ENCODE assay signal across 19 cellular contexts in genomic region chr13:95564091-95564490, GRCh38. TPM values are rescaled to one million over a fixed set of nuclear protein-coding genes. Genes with fewer than 3 reads are reported as not detected.
DNase-seq lines count a peak whose midpoint lies in the region; ATAC-seq, FAIRE-seq and TF ChIP-seq lines count a peak whose summit lies in the region.
"Had no signal": no experiment of that assay in that cellular context is flagged by ENCODE, and none has a peak within 500 bp of the region (broad histone marks: within the 10 kb centered on the region; RNA-seq: fewer than 3 reads in every experiment).

No MANE protein-coding gene starts in this region.

- DNase-seq in A549 (ENCODE audit: low read depth in 1 of 2, low spot score in 1 of 2) (peak in 1 of 2 experiments; percentile 20), WERI-Rb-1 (no peak), fibroblast of pulmonary artery (ENCODE audit: low read depth) (peak; percentile 46), NCI-H345 (lab: John Stamatoyannopoulos, UW) (no peak), GOT3 (lab: John Stamatoyannopoulos, UW) (no peak), substantia nigra (lab: John Stamatoyannopoulos, UW) (no peak)
- DNase-seq: activated CD4-positive, alpha-beta T cell treated with anti-CD3 and anti-CD28 coated beads, Interleukin-2, amount 50 U/mL, for 4 hours; activated naive CD8-positive, alpha-beta T cell treated with anti-CD3 and anti-CD28 coated beads, Interleukin-2, amount 50 U/mL, for 24 hours; activated T-cell treated with anti-CD3 and anti-CD28 coated beads, Interleukin-2, amount 50 U/mL, for 24 hours; COR-L47; NCI-H187 treated with DMSO at 0.1 percent for 48 hours; NCI-H510A treated with DMSO at 0.1 percent for 48 hours had no signal

- TF ChIP-seq RAD21 in A549 (conservative IDR thresholded peaks at IDR 0.05 in 1 of 2, IDR thresholded peaks at IDR 0.05 in 1 of 2), result peak; percentile 46 to 63; a peak in 4 of 5 replicates

- 61% methylated on average over 3 of the region's 3 CpGs for WGBS in A549 (ENCODE audit: missing lambda C conversion rate)

- FAIRE-seq in A549 (lab: Jason Lieb, UNC), result no peak
- FAIRE-seq: G401.6, GM12892, HTR-8/SVneo had no signal

- H3K4me3 ChIP-seq in A549, result no peak overlapping the region
- H3K4me3 ChIP-seq in HEK293 (ENCODE audit: low read depth, low read length), result no peak overlapping the region
- H3K4me3 ChIP-seq in WERI-Rb-1 (ENCODE audit: low read depth, low read length), result no peak overlapping the region
- no peak overlapping the region for H3K4me3 ChIP-seq in fibroblast of pulmonary artery (replicated peaks; ENCODE audit: low read depth, low read length)
- H3K4me3 ChIP-seq: right atrium auricular region, vagina had no signal

- no peaks in the 10 kb centered on the region for H3K27me3 ChIP-seq in WERI-Rb-1 (ENCODE audit: insufficient read depth, low read depth, severe bottlenecking)
- H3K27me3 ChIP-seq: right atrium auricular region, vagina had no signal

- CTCF ChIA-PET in A549 (lab: Yijun Ruan, JAX), result interaction anchor here (0.6 to 3.5 kb wide), 11 partner anchors 8 to 160 kb away, joined by 3 to 22 read pairs (median 4); no protein-coding TSS in a partner anchor
- CTCF ChIA-PET in HEK293 (lab: Yijun Ruan, JAX), result interaction anchor here (0.5 to 3.7 kb wide), 10 partner anchors 10 to 270 kb away, joined by 3 to 31 read pairs (median 5); no protein-coding TSS in a partner anchor

- no peak overlapping the region for H3K27ac ChIP-seq in A549
- no peak overlapping the region for H3K27ac ChIP-seq in HEK293 (ENCODE audit: extremely low read depth, low read depth, low read length)
- no peak overlapping the region for H3K27ac ChIP-seq in WERI-Rb-1
- no peak overlapping the region for H3K27ac ChIP-seq in substantia nigra (ENCODE audit: low read depth, low read length, poor library complexity, severe bottlenecking)
- H3K27ac ChIP-seq: right atrium auricular region, vagina had no signal

- POLR2A ChIA-PET in A549 (lab: Yijun Ruan, JAX), result no interaction called here
- POLR2A ChIA-PET in HEK293 (lab: Yijun Ruan, JAX), result no interaction called here

- ATAC-seq in A549 (peak; percentile 71 to 75; a peak in 5 of 6 replicates), GM21390 (IDR thresholded peaks at IDR 0.05; ENCODE audit: unreplicated experiment) (no peak)
- ATAC-seq: activated naive CD8-positive, alpha-beta T cell treated with anti-CD3 and anti-CD28 coated beads, Interleukin-2, amount 50 U/mL, for 24 hours had no signal

- H3K36me3 ChIP-seq in HEK293 (ENCODE audit: control insufficient read depth in 2 of 2, insufficient read depth in 1 of 2, low read length in 2 of 2), result no peaks in the 10 kb centered on the region
- no peaks in the 10 kb centered on the region for H3K36me3 ChIP-seq in WERI-Rb-1
- H3K36me3 ChIP-seq: right atrium auricular region, vagina had no signal

- H3K4me2 ChIP-seq in A549, result no peak overlapping the region; the same call in 2 of the 3 replicates

- H3K4me1 ChIP-seq in A549 (peaks cover 10% of the 10 kb centered on the region; the same call in 2 of the 3 replicates), HEK293 (ENCODE audit: control insufficient read depth, insufficient read depth, low read length) (no peaks in the 10 kb centered on the region)
- H3K4me1 ChIP-seq: right atrium auricular region, vagina had no signal

- H3K9me3 ChIP-seq in A549 (no peaks in the 10 kb centered on the region), HEK293 (ENCODE audit: control insufficient read depth, insufficient read depth, low read depth, low read length) (no peaks in the 10 kb centered on the region), WERI-Rb-1 (ENCODE audit: severe bottlenecking) (no peaks in the 10 kb centered on the region)
- H3K9me3 ChIP-seq: right atrium auricular region, vagina had no signal

- TF ChIP-seq EP300 in A549 (IDR thresholded peaks at IDR 0.05), result no peak

- TF ChIP-seq POLR2A in A549 (IDR thresholded peaks at IDR 0.05; ENCODE audit: low read length), result no peak

- TF ChIP-seq CTCF in A549 (IDR thresholded peaks at IDR 0.05) (peak; percentile 25; the same call in 2 of the 3 replicates), HEK293 (tag by site-specific recombination; IDR thresholded peaks at IDR 0.05) (no peak), WERI-Rb-1 (IDR thresholded peaks at IDR 0.05; ENCODE audit: low read depth, low read length) (0 out of 2 replicates have a peak, but pooled peaks have one; percentile 4), fibroblast of pulmonary artery (IDR thresholded peaks at IDR 0.05; ENCODE audit: low read length, missing control alignments) (peak; percentile 25)

TF ChIP-seq in A549, 52 proteins besides CTCF, POLR2A, EP300 and RAD21:
- no peak for TF ChIP-seq MYC (IDR thresholded peaks at IDR 0.05; ENCODE audit: borderline replicate concordance, low read length)
- peak; percentile 25; the same call in 1 of the 3 replicates for TF ChIP-seq SMC3 (IDR thresholded peaks at IDR 0.05)

TF ChIP-seq in HEK293, 187 proteins besides CTCF, POLR2A, EP300 and RAD21:
- TF ChIP-seq ZNF704 (tag by site-specific recombination; IDR thresholded peaks at IDR 0.05) (no peak), ZBTB7A (tag by site-specific recombination; IDR thresholded peaks at IDR 0.05; ENCODE audit: low read depth) (no peak), ZNF654 (tag by site-specific recombination; IDR thresholded peaks at IDR 0.05; ENCODE audit: low read depth) (0 out of 2 replicates have a peak, but pooled peaks have one; percentile 2), ZNF571 (tag by site-specific recombination; IDR thresholded peaks at IDR 0.05) (no peak)

RNA-seq across cellular contexts. Expression of gene CLDN10, which starts 11.6 kb away (rescaled TPM):
- polyA plus RNA-seq in A549 (2011; rRNA removed) (0.95 and 0.96 TPM in 2 replicates), A549 (2017; fragmentation: RNase III; extraction: RNeasy Plus Mini Kit Qiagen cat#74134 plus additional on column Dnase treatment) (0.12 to 0.18 TPM in 2 of 3 replicates, not detected in the other)
- polyA plus RNA-seq in A549 (2012; cell fraction: cytosol; rRNA removed), result 0.17 and 0.23 TPM in 2 replicates
- polyA plus RNA-seq in A549 (2012; cell fraction: nucleus; rRNA removed), result 0.06 TPM in 1 of 2 replicates, not detected in the other
- polyA minus RNA-seq in A549 (2011; rRNA and poly(A)+ RNA removed), result 0.39 TPM in 1 of 2 replicates, not detected in the other

Comparison
In these comparisons a context has a peak if more than half of its experiments do, and no peak if none do; other contexts are left out.
1. Of the 5 proteins assayed by ChIP-seq in both HEK293 and A549: peak only in HEK293: none; only in A549: CTCF; in both: none; in neither: 4.